ENCODE assay signal across 35 cellular contexts in the genomic region with DNA sequence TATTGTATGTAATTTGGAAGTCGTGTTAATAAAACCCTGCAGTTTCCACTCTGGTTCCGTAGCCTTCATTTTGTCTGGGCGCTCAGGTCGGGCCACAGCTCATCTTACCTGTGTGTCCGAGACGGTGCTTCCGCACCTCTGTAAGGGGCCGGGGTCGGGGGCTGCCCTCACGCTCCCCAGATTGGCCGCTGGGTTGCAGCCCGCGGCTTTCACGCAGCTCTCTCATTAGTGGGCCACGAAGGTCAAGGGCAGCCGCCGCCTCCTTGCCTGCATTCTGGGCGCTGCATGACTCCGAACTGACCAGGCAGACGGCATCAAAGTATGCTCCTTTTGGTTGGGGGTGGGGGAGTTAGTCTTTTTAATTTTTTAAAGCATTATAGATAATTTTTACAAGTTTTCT. TPM values are rescaled to one million over a fixed set of nuclear protein-coding genes. Genes with fewer than 3 reads are reported as not detected.
"Had no signal": no experiment of that assay in that cellular context is flagged by ENCODE, and none has a peak within 500 bp of the region (broad histone marks: within the 10 kb centered on the region; RNA-seq: fewer than 3 reads in every experiment).

No MANE protein-coding gene starts in this region.

- H3K27ac Mint-ChIP-seq: activated CD4-positive, alpha-beta T cell treated with anti-CD3 and anti-CD28 coated beads, Interleukin-2, amount 10 ng/mL, durations not matched to agents 24 days and 14 days; activated CD8-positive, alpha-beta T cell treated with anti-CD3 and anti-CD28 coated beads for 36 hours; activated naive CD4-positive, alpha-beta T cell treated with anti-CD3 and anti-CD28 coated beads for 36 hours; activated T-helper 1 cell treated with anti-CD3 and anti-CD28 coated beads, Interleukin-12 subunit alpha, Interleukin-12 subunit beta, Interleukin-2, Interleukin-4 antibody, amounts not matched to agents 30 ng/mL and 10 ng/mL and 1 ng/mL, durations not matched to agents 14 hours and 24 hours and 36 hours had no signal

- H3K4me1 Mint-ChIP-seq: activated CD4-positive, alpha-beta T cell treated with anti-CD3 and anti-CD28 coated beads, Interleukin-2, amount 10 ng/mL, durations not matched to agents 24 days and 14 days had no signal

- H3K27ac ChIP-seq: adrenal gland, body of pancreas, breast epithelium, SJCRH30, SK-N-MC, WERI-Rb-1 had no signal

- H3K4me3 Mint-ChIP-seq: activated CD4-positive, alpha-beta T cell treated with anti-CD3 and anti-CD28 coated beads, Interleukin-2, amount 10 ng/mL, durations not matched to agents 24 days and 14 days; activated CD8-positive, alpha-beta T cell treated with anti-CD3 and anti-CD28 coated beads for 36 hours; activated naive CD4-positive, alpha-beta T cell treated with anti-CD3 and anti-CD28 coated beads for 36 hours; activated T-helper 1 cell treated with anti-CD3 and anti-CD28 coated beads, Interleukin-12 subunit alpha, Interleukin-12 subunit beta, Interleukin-2, Interleukin-4 antibody, amounts not matched to agents 30 ng/mL and 10 ng/mL and 1 ng/mL, durations not matched to agents 14 hours and 24 hours and 36 hours had no signal

- H3K4me1 ChIP-seq: adrenal gland, body of pancreas, breast epithelium, SJCRH30 had no signal

- H3K9me3 Mint-ChIP-seq: activated CD4-positive, alpha-beta T cell treated with anti-CD3 and anti-CD28 coated beads, Interleukin-2, amount 10 ng/mL, durations not matched to agents 24 days and 14 days; activated CD8-positive, alpha-beta T cell treated with anti-CD3 and anti-CD28 coated beads for 36 hours; activated naive CD4-positive, alpha-beta T cell treated with anti-CD3 and anti-CD28 coated beads for 36 hours; activated naive CD4-positive, alpha-beta T cell treated with anti-CD3 and anti-CD28 coated beads, Interleukin-2, amount 50 U/mL, for 72 hours; activated T-helper 1 cell treated with anti-CD3 and anti-CD28 coated beads, Interleukin-12 subunit alpha, Interleukin-12 subunit beta, Interleukin-2, Interleukin-4 antibody, amounts not matched to agents 30 ng/mL and 10 ng/mL and 1 ng/mL, durations not matched to agents 14 hours and 24 hours and 36 hours had no signal

- FAIRE-seq: astrocyte had no signal

- H3K4me3 ChIP-seq: adrenal gland, body of pancreas, breast epithelium, SJCRH30, SK-N-MC had no signal

- ATAC-seq: activated CD8-positive, alpha-beta T cell treated with anti-CD3 and anti-CD28 coated beads for 36 hours; activated naive CD4-positive, alpha-beta T cell treated with anti-CD3 and anti-CD28 coated beads, Interleukin-2, amount 50 U/mL, for 72 hours; body of pancreas; Panc1 had no signal

- H3K36me3 ChIP-seq: breast epithelium had no signal

- H3K9me3 ChIP-seq: adrenal gland, body of pancreas, breast epithelium, SJCRH30 had no signal

- DNase-seq: activated CD4-positive, alpha-beta T cell treated with anti-CD3 and anti-CD28 coated beads, Interleukin-2, amount 10 ng/mL, durations not matched to agents 24 days and 14 days; activated CD4-positive, alpha-beta T cell treated with anti-CD3 and anti-CD28 coated beads, Interleukin-2, amount 50 U/mL, for 4 hours; activated CD8-positive, alpha-beta T cell treated with anti-CD3 and anti-CD28 coated beads for 36 hours; activated gamma-delta T cell treated with Interleukin-2 at 50 U/mL for 16 hours; activated naive CD4-positive, alpha-beta T cell treated with anti-CD3 and anti-CD28 coated beads for 36 hours; activated T-cell treated with anti-CD3 and anti-CD28 coated beads, Interleukin-2, amount 50 U/mL, for 1 hour; body of pancreas; Karpas-422; NCI-H1105 treated with DMSO at 0.1 percent for 48 hours; NCI-H146; NCI-H187; NCI-H2029 treated with DMSO at 0.1 percent for 48 hours; NCI-H2107; NCI-H2171; NCI-H2227 treated with DMSO at 0.1 percent for 48 hours; NCI-H446; NCI-H510A treated with DMSO at 0.1 percent for 48 hours; NCI-H69; NCI-H82; SHP77; SJCRH30; T1000; WERI-Rb-1 had no signal

- H3K27me3 ChIP-seq: adrenal gland, body of pancreas, breast epithelium, SJCRH30 had no signal

RNA-seq across cellular contexts. Expression of a gene that starts 30.8 kb away (rescaled TPM):
- total RNA-seq: activated CD4-positive, alpha-beta T cell treated with anti-CD3 and anti-CD28 coated beads, Interleukin-2, amount 10 ng/mL, durations not matched to agents 24 days and 14 days; activated CD8-positive, alpha-beta memory T cell treated with anti-CD3 and anti-CD28 coated beads for 36 hours; activated CD8-positive, alpha-beta T cell treated with anti-CD3 and anti-CD28 coated beads for 36 hours; activated naive CD4-positive, alpha-beta T cell treated with anti-CD3 and anti-CD28 coated beads for 36 hours; activated naive CD4-positive, alpha-beta T cell treated with anti-CD3 and anti-CD28 coated beads, Interleukin-2, amount 50 U/mL, for 72 hours; activated T-helper 1 cell treated with anti-CD3 and anti-CD28 coated beads, Interleukin-12 subunit alpha, Interleukin-12 subunit beta, Interleukin-2, Interleukin-4 antibody, amounts not matched to agents 30 ng/mL and 10 ng/mL and 1 ng/mL, durations not matched to agents 14 hours and 24 hours and 36 hours; breast epithelium; cardiac septum; MCF 10A; RPMI7951; SJCRH30; T-helper 1 cell treated with Interleukin-12 subunit alpha and Interleukin-12 subunit beta and Interleukin-4 antibody, amounts not matched to agents 30 ng/mL and 1 ng/mL, for 36 hours had no signal
